Comparison of ENCODE assay signal across 26 cellular contexts in genomic region chrX:122219735-122220134, GRCh38.
A peak's percentile ranks its signal among the peaks of the same experiment; 100 is the strongest.
DNase-seq lines count a peak whose midpoint lies in the region; ATAC-seq and TF ChIP-seq lines count a peak whose summit lies in the region.
"Had no signal": no experiment of that assay in that cellular context is flagged by ENCODE, and none has a peak within 500 bp of the region (broad histone marks: within the 10 kb centered on the region; RNA-seq: fewer than 3 reads in every experiment).

No MANE protein-coding gene starts in this region.

- no peaks in the 10 kb centered on the region for H3K9me3 ChIP-seq in HUES64 (ENCODE audit: insufficient read depth, low read depth, low read length)
- H3K9me3 ChIP-seq in mammary epithelial cell (replicated peaks; ENCODE audit: insufficient read depth, low read length) = no peaks in the 10 kb centered on the region
- no peaks in the 10 kb centered on the region for H3K9me3 ChIP-seq in hepatocyte (ENCODE audit: low read depth)
- H3K9me3 ChIP-seq: BE2C, HAP-1, Peyer's patch, SK-N-SH had no signal

- dilution Hi-C loops in mammary epithelial cell (cut with HindIII; ENCODE audit: low sequenced_read_pairs) = no loop called here

- peaks cover 2% of the 10 kb centered on the region; the same call in 1 of the 2 replicates for H3K36me3 ChIP-seq in HUES64 (ENCODE audit: insufficient read depth, low read length)
- H3K36me3 ChIP-seq in mammary epithelial cell (ENCODE audit: insufficient read depth, low read length) = no peaks in the 10 kb centered on the region
- H3K36me3 ChIP-seq in hepatocyte (replicated peaks; ENCODE audit: insufficient read depth, low read depth) = no peaks in the 10 kb centered on the region
- H3K36me3 ChIP-seq: BE2C, HAP-1, Peyer's patch had no signal

- no peak overlapping the region; the same call in 1 of the 2 replicates for H3K9ac ChIP-seq in HUES64 (ENCODE audit: low read depth, low read length)
- no peak overlapping the region for H3K9ac ChIP-seq in mammary epithelial cell (ENCODE audit: insufficient read depth, low read length)
- H3K9ac ChIP-seq: SK-N-SH had no signal

- H3K27me3 ChIP-seq in HUES64 (ENCODE audit: insufficient read depth, low read length) (no peaks in the 10 kb centered on the region), mammary epithelial cell (ENCODE audit: insufficient read depth, low read length) (no peaks in the 10 kb centered on the region), foreskin keratinocyte (no peaks in the 10 kb centered on the region), hepatocyte (peaks cover 12% of the 10 kb centered on the region)
- H3K27me3 ChIP-seq: BE2C, Peyer's patch had no signal

- H4K20me1 ChIP-seq in mammary epithelial cell (ENCODE audit: insufficient read depth, low read length) (no peaks in the 10 kb centered on the region), hepatocyte (ENCODE audit: insufficient read depth, poor library complexity, severe bottlenecking) (no peaks in the 10 kb centered on the region)

- CTCF ChIA-PET in mammary epithelial cell (lab: Charles Lee; ENCODE audit: low non-redundant PET) = interaction anchor here (0.6 kb wide), 1 partner anchor 54 kb away, joined by 3 read pairs; no protein-coding TSS in a partner anchor

- TF ChIP-seq CTCF in mammary epithelial cell (conservative IDR thresholded peaks at IDR 0.05 in 1 of 2, IDR thresholded peaks at IDR 0.05 in 1 of 2; ENCODE audit: extremely low read depth in 1 of 2, insufficient read depth in 1 of 2, low read depth in 1 of 2, low read length in 2 of 2) (no peak), foreskin keratinocyte (conservative IDR thresholded peaks at IDR 0.05) (no peak), hepatocyte (IDR thresholded peaks at IDR 0.05; ENCODE audit: poor library complexity) (no peak)

- H2AFZ ChIP-seq in mammary epithelial cell (ENCODE audit: low read depth, low read length) = peak overlapping the region; percentile 44
- H2AFZ ChIP-seq in hepatocyte = no peak overlapping the region

- intact Hi-C loops in mammary epithelial cell (cut with micrococcal nuclease) = no loop called here

- BruUV-seq in mammary epithelial cell (replicated peaks; lab: Mats Ljungman, UMichigan) = no TSS peak

- H3K79me2 ChIP-seq in mammary epithelial cell (ENCODE audit: insufficient read depth, low read length) (no peaks in the 10 kb centered on the region), hepatocyte (no peaks in the 10 kb centered on the region)

- peaks cover 21% of the 10 kb centered on the region for H3K4me1 ChIP-seq in HUES64 (ENCODE audit: insufficient read depth, low read length)
- peaks cover 14% of the 10 kb centered on the region for H3K4me1 ChIP-seq in mammary epithelial cell (ENCODE audit: insufficient read depth, low read length)
- no peaks in the 10 kb centered on the region for H3K4me1 ChIP-seq in foreskin keratinocyte
- H3K4me1 ChIP-seq in hepatocyte (ENCODE audit: insufficient read depth) = no peaks in the 10 kb centered on the region
- H3K4me1 ChIP-seq: BE2C, HAP-1, Peyer's patch had no signal

- in situ Hi-C loops in mammary epithelial cell (cut with MboI; ENCODE audit: low sequenced_read_pairs in 2 of 2) = no loop called here

- DNase-seq in EL (peak; percentile 1), mammary epithelial cell (peak; percentile 47), foreskin keratinocyte (peak; percentile 54 to 76), hepatocyte (ENCODE audit: low spot score) (no peak), NCI-H1417 (lab: John Stamatoyannopoulos, UW) (no peak), NCI-H1105 (lab: John Stamatoyannopoulos, UW) (no peak)
- DNase-seq: 8988T; ACHN; BE2C; Calu3; CD8-positive, alpha-beta memory T cell; DMS153; DND-41; Karpas-422; NCI-H1092 treated with DMSO at 0.1 percent for 48 hours; NCI-H146; NCI-H1930; NCI-H446 treated with DMSO at 0.1 percent for 48 hours; NCI-H526 treated with DMSO at 0.1 percent for 48 hours; Peyer's patch; SK-N-SH; SW 1271 had no signal

- no peak overlapping the region for H3K4me3 ChIP-seq in HUES64 (ENCODE audit: low read length)
- no peak overlapping the region for H3K4me3 ChIP-seq in mammary epithelial cell (replicated peaks in 1 of 3; ENCODE audit: insufficient read depth in 1 of 3, low read depth in 2 of 3, low read length in 3 of 3)
- H3K4me3 ChIP-seq in hepatocyte = no peak overlapping the region
- H3K4me3 ChIP-seq: HAP-1, Peyer's patch had no signal

- peak overlapping the region; percentile 4 for H3K4me2 ChIP-seq in mammary epithelial cell (ENCODE audit: insufficient read depth, low read depth, low read length)
- no peak overlapping the region for H3K4me2 ChIP-seq in hepatocyte
- H3K4me2 ChIP-seq: SK-N-SH had no signal

- no peak for ATAC-seq in foreskin keratinocyte
- no peak for ATAC-seq in HG03432 (IDR thresholded peaks at IDR 0.05; ENCODE audit: unreplicated experiment)
- ATAC-seq: HepG2 had no signal

- no peaks in the 10 kb centered on the region for H3K9me2 ChIP-seq in hepatocyte (replicated peaks; ENCODE audit: insufficient read depth)
- H3K9me2 ChIP-seq: SK-N-SH had no signal

- H3K27ac ChIP-seq in HUES64 (ENCODE audit: low read depth, low read length) (peak overlapping the region; percentile 93), mammary epithelial cell (ENCODE audit: insufficient read depth, low read depth, low read length) (peak overlapping the region; percentile 55), foreskin keratinocyte (no peak overlapping the region), hepatocyte (no peak overlapping the region)
- H3K27ac ChIP-seq: Peyer's patch had no signal

- 81% methylated on average over 2 of the region's 3 CpGs for WGBS in HUES64
- WGBS in mammary epithelial cell (ENCODE audit: low coverage, missing lambda C conversion rate) = 35% methylated on average over 3 of the region's 3 CpGs
- 69% methylated on average over 3 of the region's 3 CpGs for WGBS in hepatocyte (ENCODE audit: low lambda C conversion rate, missing lambda C conversion rate)

Comparison
In these comparisons a context has a peak if more than half of its experiments do, and no peak if none do; other contexts are left out.
1. DNase-seq: peak in EL (single experiment), mammary epithelial cell (single experiment) and foreskin keratinocyte (2 of 2); none in hepatocyte (single experiment), NCI-H1417 (0 of 3) and NCI-H1105 (single experiment).
2. H3K27ac ChIP-seq: peak in HUES64 (single experiment) and mammary epithelial cell (single experiment); none in foreskin keratinocyte (single experiment) and hepatocyte (single experiment).